8 cellular contexts compared by ENCODE assay signal in the genomic region with DNA sequence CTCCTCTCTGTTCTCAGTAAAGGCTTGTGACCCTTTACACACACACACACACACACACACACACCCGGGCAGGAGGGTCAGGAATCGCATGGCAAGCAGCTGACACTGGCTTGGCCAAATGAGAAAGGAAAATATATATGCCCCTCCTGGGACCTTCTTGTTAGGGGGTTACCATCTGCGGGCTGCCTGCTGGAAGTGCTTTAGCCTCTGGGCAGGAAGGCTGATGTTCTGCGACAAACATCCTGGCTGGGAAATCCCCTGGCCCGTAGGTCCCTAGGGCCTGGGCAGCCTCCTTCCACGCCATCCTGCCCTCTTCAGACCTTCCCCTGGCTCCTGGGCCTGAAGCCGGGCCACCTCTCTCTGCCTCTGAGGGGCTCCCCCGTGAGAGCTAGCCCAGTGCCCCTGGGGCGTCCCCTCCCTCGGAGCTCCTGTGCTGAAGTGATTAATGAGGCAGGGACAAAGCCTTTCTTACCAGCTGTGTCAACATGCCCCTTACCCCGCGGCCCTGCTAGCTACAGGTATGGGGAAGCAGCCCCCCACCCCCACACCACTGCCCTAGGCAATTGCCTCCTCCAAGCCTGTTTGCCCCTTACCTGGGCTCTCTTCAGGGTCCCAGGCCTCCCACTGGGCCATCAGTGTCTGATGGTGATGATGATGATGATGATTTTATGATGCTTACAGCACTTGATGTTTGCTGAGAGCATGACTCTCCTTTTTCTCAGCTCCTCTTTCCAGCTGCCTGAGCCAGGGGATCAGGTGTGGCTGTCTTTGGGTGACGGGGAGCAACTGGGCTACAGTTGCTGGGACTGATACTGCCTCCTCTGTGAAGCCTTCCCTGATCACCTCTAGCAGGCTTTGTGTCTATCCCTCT. TPM values are rescaled to one million over a fixed set of nuclear protein-coding genes. Genes with fewer than 3 reads are reported as not detected.
A peak's percentile ranks its signal among the peaks of the same experiment; 100 is the strongest.
DNase-seq lines count a peak whose midpoint lies in the region; ATAC-seq lines count a peak whose summit lies in the region.

No MANE protein-coding gene starts in this region.

- peak overlapping the region; percentile 43 for H3K27ac ChIP-seq in right cardiac atrium (ENCODE audit: low read length)

- DNase-seq in stimulated activated CD4-positive, alpha-beta T cell treated with anti-CD3 and anti-CD28 coated beads, Interleukin-12 subunit alpha, Interleukin-12 subunit beta, amount 100 ng/mL, for 4 hours: peak; percentile 11
- no peak for DNase-seq in stimulated activated CD4-positive, alpha-beta T cell treated with anti-CD3 and anti-CD28 coated beads, Interleukin-1b, Interleukin-23, amount 100 ng/mL, for 48 hours
- DNase-seq in NCI-H1417 (lab: John Stamatoyannopoulos, UW) (peak in 2 of 3 experiments; percentile 95 to 98), activated T-cell treated with anti-CD3 and anti-CD28 coated beads for 4 hours (peak; percentile 2), right cardiac atrium (peak in 2 of 3 donors; percentile 58 to 64), middle frontal gyrus (ENCODE audit: extremely low spot score, low spot score) (no peak), LoVo (ENCODE audit: low spot score) (no peak)
- DNase-seq in stimulated activated naive CD8-positive, alpha-beta T cell treated with anti-CD3 and anti-CD28 coated beads, Interleukin-15, Interleukin-2, amounts not matched to agents 100 U/mL and 50 U/mL, for 24 hours: peak; percentile 38

- no peaks in the 10 kb centered on the region for H3K27me3 ChIP-seq in right cardiac atrium (ENCODE audit: control insufficient read depth, insufficient read depth)

- H3K4me3 ChIP-seq in right cardiac atrium (ENCODE audit: low read length): no peak overlapping the region

- WGBS in right cardiac atrium: 37% methylated on average over 13 of the region's 13 CpGs

- intact Hi-C loops in right cardiac atrium (cut with DNase I): loop anchor here in 3 of 4 donors (2.0 to 10.0 kb wide), 3 partner anchors 94 to 183 kb away; a partner anchor contains a TSS

- peaks cover 7% of the 10 kb centered on the region for H3K4me1 ChIP-seq in right cardiac atrium (ENCODE audit: control insufficient read depth, insufficient read depth, low read length)

- peak; percentile 53 to 54 for ATAC-seq in right cardiac atrium
- ATAC-seq in stimulated activated naive CD8-positive, alpha-beta T cell treated with anti-CD3 and anti-CD28 coated beads, Interleukin-15, Interleukin-2, amounts not matched to agents 100 U/mL and 50 U/mL, for 24 hours: peak; percentile 62

- no peaks in the 10 kb centered on the region for H3K9me3 ChIP-seq in right cardiac atrium (ENCODE audit: control insufficient read depth, low read length)

RNA-seq across cellular contexts. Expression of a gene that starts 32.8 kb away (rescaled TPM):
- total RNA-seq in right cardiac atrium: 1 to 10 TPM in 1 of 4 donors, under 1 TPM in 2, not detected in 1; 0.14 to 2.1 (median 0.59) TPM
- 0.27 TPM for polyA plus RNA-seq in right cardiac atrium

Comparison
In these comparisons a context has a peak if more than half of its experiments do, and no peak if none do; other contexts are left out.
1. DNase-seq: peak in stimulated activated CD4-positive, alpha-beta T cell treated with anti-CD3 and anti-CD28 coated beads, Interleukin-12 subunit alpha, Interleukin-12 subunit beta, amount 100 ng/mL, for 4 hours (single experiment), NCI-H1417 (2 of 3), activated T-cell treated with anti-CD3 and anti-CD28 coated beads for 4 hours (single experiment), right cardiac atrium (2 of 3) and stimulated activated naive CD8-positive, alpha-beta T cell treated with anti-CD3 and anti-CD28 coated beads, Interleukin-15, Interleukin-2, amounts not matched to agents 100 U/mL and 50 U/mL, for 24 hours (single experiment); none in stimulated activated CD4-positive, alpha-beta T cell treated with anti-CD3 and anti-CD28 coated beads, Interleukin-1b, Interleukin-23, amount 100 ng/mL, for 48 hours (single experiment), middle frontal gyrus (single experiment) and LoVo (single experiment).